22 cellular contexts compared by ENCODE assay signal in genomic region chr16:77404823-77405222, GRCh38. TPM values are rescaled to one million over a fixed set of nuclear protein-coding genes. Genes with fewer than 3 reads are reported as not detected.
"Had no signal": no experiment of that assay in that cellular context is flagged by ENCODE, and none has a peak within 500 bp of the region (broad histone marks: within the 10 kb centered on the region; RNA-seq: fewer than 3 reads in every experiment).

No MANE protein-coding gene starts in this region.

- H3K36me3 Mint-ChIP-seq: memory B cell; naive thymus-derived CD4-positive, alpha-beta T cell; stimulated activated naive B cell treated with anti-CD40 and anti-IgM and Interleukin-4, amounts not matched to agents 10 μg/mL and 1 μg/mL and 100 μg/mL, for 72 hours had no signal

- H3K27me3 ChIP-seq: cardiac muscle cell, gastrocnemius medialis, heart right ventricle, ovary, testis, tibial nerve had no signal

- FAIRE-seq: colon, islet of Langerhans had no signal

- ATAC-seq: effector memory CD8-positive, alpha-beta T cell; gastrocnemius medialis; heart right ventricle; left lobe of liver; naive thymus-derived CD4-positive, alpha-beta T cell; sciatic nerve; stimulated activated naive B cell treated with anti-CD40 and anti-IgM and Interleukin-4, amounts not matched to agents 10 μg/mL and 1 μg/mL and 100 μg/mL, for 72 hours; stimulated activated naive CD8-positive, alpha-beta T cell treated with anti-CD3 and anti-CD28 coated beads, Interleukin-15, amount 100 ng/mL, for 72 hours had no signal

- H3K36me3 ChIP-seq: cardiac muscle cell, gastrocnemius medialis, heart right ventricle, ovary, prostate gland, tibial nerve had no signal

- H3K9me3 Mint-ChIP-seq: dendritic cell treated with granulocyte-macrophage colony-stimulating factor and Interleukin-4, amounts not matched to agents 40 ng/mL and 50 ng/mL, for 4 days; effector memory CD8-positive, alpha-beta T cell had no signal

- H3K27ac ChIP-seq: cardiac muscle cell, gastrocnemius medialis, heart right ventricle, ovary, prostate gland, testis, tibial nerve had no signal

- DNase-seq: effector memory CD8-positive, alpha-beta T cell; gastrocnemius medialis; heart right ventricle; hypothalamus; naive thymus-derived CD4-positive, alpha-beta T cell; ovary; stimulated activated CD4-positive, alpha-beta T cell treated with anti-CD3 and anti-CD28 coated beads, Interleukin-2, amount 100 ng/mL, for 24 hours; stimulated activated CD4-positive, alpha-beta T cell treated with anti-CD3 and anti-CD28 coated beads, Interleukin-4, amount 100 ng/mL, for 4 hours; stimulated activated naive B cell treated with anti-CD40 and anti-IgM and Interleukin-4, amounts not matched to agents 10 μg/mL and 1 μg/mL and 100 μg/mL, for 72 hours; stimulated activated naive CD8-positive, alpha-beta T cell treated with anti-CD3 and anti-CD28 coated beads, Interleukin-15, amount 100 ng/mL, for 72 hours; testis had no signal

- H3K4me1 ChIP-seq: gastrocnemius medialis, prostate gland, testis, tibial nerve had no signal

- H3K9me3 ChIP-seq: gastrocnemius medialis, ovary, prostate gland, testis had no signal

- H3K27me3 Mint-ChIP-seq: dendritic cell treated with granulocyte-macrophage colony-stimulating factor and Interleukin-4, amounts not matched to agents 40 ng/mL and 50 ng/mL, for 4 days had no signal

- H3K4me3 Mint-ChIP-seq: dendritic cell treated with granulocyte-macrophage colony-stimulating factor and Interleukin-4, amounts not matched to agents 40 ng/mL and 50 ng/mL, for 4 days; effector memory CD8-positive, alpha-beta T cell; memory B cell; naive thymus-derived CD4-positive, alpha-beta T cell; stimulated activated naive B cell treated with anti-CD40 and anti-IgM and Interleukin-4, amounts not matched to agents 10 μg/mL and 1 μg/mL and 100 μg/mL, for 72 hours; stimulated activated naive CD8-positive, alpha-beta T cell treated with anti-CD3 and anti-CD28 coated beads, Interleukin-15, amount 100 ng/mL, for 72 hours had no signal

- H3K27ac Mint-ChIP-seq: dendritic cell treated with granulocyte-macrophage colony-stimulating factor and Interleukin-4, amounts not matched to agents 40 ng/mL and 50 ng/mL, for 4 days; effector memory CD8-positive, alpha-beta T cell; memory B cell; naive thymus-derived CD4-positive, alpha-beta T cell; stimulated activated naive B cell treated with anti-CD40 and anti-IgM and Interleukin-4, amounts not matched to agents 10 μg/mL and 1 μg/mL and 100 μg/mL, for 72 hours; stimulated activated naive CD8-positive, alpha-beta T cell treated with anti-CD3 and anti-CD28 coated beads, Interleukin-15, amount 100 ng/mL, for 72 hours had no signal

- H3K4me3 ChIP-seq: cardiac muscle cell, gastrocnemius medialis, heart right ventricle, ovary, prostate gland, testis, tibial nerve had no signal

- H3K4me1 Mint-ChIP-seq: memory B cell; naive thymus-derived CD4-positive, alpha-beta T cell; stimulated activated naive B cell treated with anti-CD40 and anti-IgM and Interleukin-4, amounts not matched to agents 10 μg/mL and 1 μg/mL and 100 μg/mL, for 72 hours; stimulated activated naive CD8-positive, alpha-beta T cell treated with anti-CD3 and anti-CD28 coated beads, Interleukin-15, amount 100 ng/mL, for 72 hours had no signal

RNA-seq across cellular contexts. Expression of gene ADAMTS18, which starts 30.0 kb away (rescaled TPM):
- total RNA-seq: fibroblast of lung; mononuclear cell; naive thymus-derived CD4-positive, alpha-beta T cell had no signal
- polyA plus RNA-seq: cardiac muscle cell; fibroblast of lung; naive thymus-derived CD4-positive, alpha-beta T cell had no signal
